ENCODE assay signal across 25 cellular contexts in the genomic region with DNA sequence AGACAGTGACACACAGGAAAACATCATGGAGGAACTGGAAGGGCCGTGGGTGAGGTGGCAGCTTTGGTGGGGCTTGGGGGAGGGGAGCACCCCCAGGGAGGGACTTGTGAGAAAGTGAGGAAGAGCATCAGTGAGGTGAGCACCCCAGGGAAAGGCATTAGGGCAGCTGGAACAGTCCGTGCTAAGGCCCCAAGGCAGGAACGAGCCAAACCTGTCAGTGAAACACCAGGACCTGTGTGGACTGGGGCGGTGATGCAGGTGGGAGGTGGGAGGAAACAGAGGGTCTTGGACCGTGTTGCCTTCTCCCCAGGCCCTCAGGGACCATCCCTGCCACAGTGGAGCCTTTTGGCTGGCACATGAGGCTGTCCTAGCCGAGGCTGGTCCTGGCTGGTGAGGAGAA. TPM values are rescaled to one million over a fixed set of nuclear protein-coding genes. Genes with fewer than 3 reads are reported as not detected.
"Had no signal": no experiment of that assay in that cellular context is flagged by ENCODE, and none has a peak within 500 bp of the region (broad histone marks: within the 10 kb centered on the region; RNA-seq: fewer than 3 reads in every experiment).

No MANE protein-coding gene starts in this region.

- ATAC-seq: Panc1, PC-3, SK-N-SH treated with all-trans-retinoic acid at 6 μM for 48 hours had no signal

- H3K27ac ChIP-seq: RWPE1, SJCRH30 had no signal

- H3K4me3 ChIP-seq: MG63, SJCRH30 had no signal

- H3K27me3 ChIP-seq: MG63, SJCRH30 had no signal

- DNase-seq: IMR-90, Karpas-422, KG1, MG63, NCI-H1092, NCI-H1105 treated with DMSO at 0.1 percent for 48 hours, NCI-H1417 treated with DMSO at 0.1 percent for 48 hours, NCI-H146, NCI-H1694 treated with DMSO at 0.1 percent for 48 hours, NCI-H1930, NCI-H2081, NCI-H2107, NCI-H2227 treated with DMSO at 0.1 percent for 48 hours, NCI-H446, NCI-H510A, NCI-H524 treated with DMSO at 0.1 percent for 48 hours, NCI-H69, NCI-H774, PC-3, SHP77 treated with DMSO at 0.1 percent for 48 hours, SJCRH30 had no signal

- H3K36me3 ChIP-seq: MG63, SJCRH30 had no signal

RNA-seq across cellular contexts. Expression of a gene that starts 17.3 kb away (rescaled TPM):
- total RNA-seq: HT-29, IMR-90, PC-3, SJCRH30 had no signal
- polyA plus RNA-seq: IMR-90 had no signal

RNA-seq across cellular contexts. Expression of a gene that starts 48.8 kb away (rescaled TPM):
- total RNA-seq: HT-29 had no signal
